Comparison of ENCODE assay signal across 13 cellular contexts in genomic region chr3:184333190-184333589, GRCh38. TPM values are rescaled to one million over a fixed set of nuclear protein-coding genes. Genes with fewer than 3 reads are reported as not detected.
DNase-seq lines count a peak whose midpoint lies in the region; ATAC-seq and TF ChIP-seq lines count a peak whose summit lies in the region.
"Had no signal": no experiment of that assay in that cellular context is flagged by ENCODE, and none has a peak within 500 bp of the region (broad histone marks: within the 10 kb centered on the region; RNA-seq: fewer than 3 reads in every experiment).

No MANE protein-coding gene starts in this region.

- no peak overlapping the region for H3K4me3 ChIP-seq in gastroesophageal sphincter
- H3K4me3 ChIP-seq in stomach smooth muscle (ENCODE audit: low read length in 2 of 2) = no peak overlapping the region
- H3K4me3 ChIP-seq: uterus had no signal

- CTCF ChIA-PET in activated CD4-positive, alpha-beta memory T cell treated with anti-CD3 and anti-CD28 coated beads, Interleukin-2, amount 10 ng/mL, durations not matched to agents 7 days and 5 days (lab: Charles Lee) = no interaction called here

- H3K9ac ChIP-seq in stomach smooth muscle (ENCODE audit: low read length in 2 of 2) = no peak overlapping the region

- H3K27me3 Mint-ChIP-seq in activated T-cell treated with anti-CD3 and anti-CD28 coated beads, Interleukin-2, amount 50 U/mL, for 72 hours (ENCODE audit: low read depth) = no peaks in the 10 kb centered on the region
- H3K27me3 Mint-ChIP-seq in activated CD4-positive, alpha-beta memory T cell treated with anti-CD3 and anti-CD28 coated beads, Interleukin-2, amount 10 ng/mL, durations not matched to agents 7 days and 5 days = no peaks in the 10 kb centered on the region
- peaks cover 8% of the 10 kb centered on the region for H3K27me3 Mint-ChIP-seq in progenitor cell of endocrine pancreas

- DNase-seq in activated T-cell treated with anti-CD3 and anti-CD28 coated beads, Interleukin-2, amount 50 U/mL, for 72 hours = no peak
- no peak for DNase-seq in activated T-cell treated with anti-CD3 and anti-CD28 coated beads, Interleukin-2, amount 50 U/mL, for 48 hours
- DNase-seq in activated CD4-positive, alpha-beta memory T cell treated with anti-CD3 and anti-CD28 coated beads, Interleukin-2, amount 10 ng/mL, durations not matched to agents 7 days and 5 days = no peak
- no peak for DNase-seq in progenitor cell of endocrine pancreas (ENCODE audit: low spot score, unreplicated experiment)
- no peak for DNase-seq in amygdala (lab: John Stamatoyannopoulos, UW)
- DNase-seq in NOMO-1 treated with dmso at 0.1 percent for 144 hours (lab: John Stamatoyannopoulos, UW; ENCODE audit: unreplicated experiment) = no peak
- DNase-seq: amniotic stem cell; Karpas-422; NCI-H510A; stimulated activated CD4-positive, alpha-beta T cell treated with anti-CD3 and anti-CD28 coated beads, Interleukin-2, amount 100 ng/mL, for 48 hours; uterus had no signal

- no peak for TF ChIP-seq EP300 in gastroesophageal sphincter (IDR thresholded peaks at IDR 0.05)

- peaks cover 0 to 72% of the 10 kb centered on the region in 2 donors for H3K36me3 ChIP-seq in gastroesophageal sphincter
- H3K36me3 ChIP-seq in stomach smooth muscle (ENCODE audit: control insufficient read depth in 2 of 2, insufficient read depth in 2 of 2, low read length in 2 of 2) = peaks cover 61 to 63% of the 10 kb centered on the region in 2 donors
- H3K36me3 ChIP-seq: uterus had no signal

- H3K27ac Mint-ChIP-seq in activated T-cell treated with anti-CD3 and anti-CD28 coated beads, Interleukin-2, amount 50 U/mL, for 72 hours = peak overlapping the region; percentile 92
- H3K27ac Mint-ChIP-seq in activated CD4-positive, alpha-beta memory T cell treated with anti-CD3 and anti-CD28 coated beads, Interleukin-2, amount 10 ng/mL, durations not matched to agents 7 days and 5 days = peak overlapping the region; percentile 93
- no peak overlapping the region for H3K27ac Mint-ChIP-seq in progenitor cell of endocrine pancreas

- TF ChIP-seq POLR2A in gastroesophageal sphincter (IDR thresholded peaks at IDR 0.05) = no peak

- peak overlapping the region in 1 of 2 donors; percentile 5 for H3K4me3 Mint-ChIP-seq in activated T-cell treated with anti-CD3 and anti-CD28 coated beads, Interleukin-2, amount 50 U/mL, for 72 hours
- H3K4me3 Mint-ChIP-seq in activated CD4-positive, alpha-beta memory T cell treated with anti-CD3 and anti-CD28 coated beads, Interleukin-2, amount 10 ng/mL, durations not matched to agents 7 days and 5 days = no peak overlapping the region
- no peak overlapping the region for H3K4me3 Mint-ChIP-seq in progenitor cell of endocrine pancreas (ENCODE audit: low read depth)

- ATAC-seq in activated T-cell treated with anti-CD3 and anti-CD28 coated beads, Interleukin-2, amount 50 U/mL, for 72 hours (replicated peaks in 1 of 2) = no peak
- no peak for ATAC-seq in gastroesophageal sphincter

- WGBS in gastroesophageal sphincter (ENCODE audit: low coverage in 1 of 2), 2 donors = 78 to 87% methylated on average over 3 to 6 of the region's 6 CpGs

- no peaks in the 10 kb centered on the region for H3K9me3 ChIP-seq in gastroesophageal sphincter
- no peaks in the 10 kb centered on the region for H3K9me3 ChIP-seq in stomach smooth muscle (ENCODE audit: control insufficient read depth in 2 of 2, low read length in 2 of 2)
- H3K9me3 ChIP-seq: uterus had no signal

- H3K27ac ChIP-seq in gastroesophageal sphincter (peak overlapping the region in 3 of 4 donors; percentile 94 to 99 (median 98)), stomach smooth muscle (ENCODE audit: low read length) (peak overlapping the region; percentile 37)

- POLR2A ChIA-PET in activated CD4-positive, alpha-beta memory T cell treated with anti-CD3 and anti-CD28 coated beads, Interleukin-2, amount 10 ng/mL, durations not matched to agents 7 days and 5 days (lab: Charles Lee) = interaction anchor here (1.6 kb wide), 1 partner anchor 17 kb away, joined by 7 read pairs; no protein-coding TSS in a partner anchor

- no peaks in the 10 kb centered on the region for H3K9me3 Mint-ChIP-seq in activated T-cell treated with anti-CD3 and anti-CD28 coated beads, Interleukin-2, amount 50 U/mL, for 72 hours
- H3K9me3 Mint-ChIP-seq in activated CD4-positive, alpha-beta memory T cell treated with anti-CD3 and anti-CD28 coated beads, Interleukin-2, amount 10 ng/mL, durations not matched to agents 7 days and 5 days = no peaks in the 10 kb centered on the region
- no peaks in the 10 kb centered on the region for H3K9me3 Mint-ChIP-seq in progenitor cell of endocrine pancreas (ENCODE audit: low read depth)

- H3K27me3 ChIP-seq in gastroesophageal sphincter = no peaks in the 10 kb centered on the region
- H3K27me3 ChIP-seq in stomach smooth muscle (ENCODE audit: control insufficient read depth in 1 of 2, insufficient read depth in 2 of 2, low read length in 2 of 2) = no peaks in the 10 kb centered on the region
- H3K27me3 ChIP-seq: uterus had no signal

- H3K4me1 Mint-ChIP-seq in activated T-cell treated with anti-CD3 and anti-CD28 coated beads, Interleukin-2, amount 50 U/mL, for 72 hours (ENCODE audit: low read depth) = peaks cover 82% of the 10 kb centered on the region
- peaks cover 65% of the 10 kb centered on the region for H3K4me1 Mint-ChIP-seq in activated CD4-positive, alpha-beta memory T cell treated with anti-CD3 and anti-CD28 coated beads, Interleukin-2, amount 10 ng/mL, durations not matched to agents 7 days and 5 days
- H3K4me1 Mint-ChIP-seq in progenitor cell of endocrine pancreas (ENCODE audit: low read depth) = peaks cover 13% of the 10 kb centered on the region

- H3K36me3 Mint-ChIP-seq in activated T-cell treated with anti-CD3 and anti-CD28 coated beads, Interleukin-2, amount 50 U/mL, for 72 hours (ENCODE audit: insufficient read depth in 2 of 2) = peaks cover 22 to 34% of the 10 kb centered on the region in 2 donors
- H3K36me3 Mint-ChIP-seq in activated CD4-positive, alpha-beta memory T cell treated with anti-CD3 and anti-CD28 coated beads, Interleukin-2, amount 10 ng/mL, durations not matched to agents 7 days and 5 days (ENCODE audit: low read depth) = peaks cover 64% of the 10 kb centered on the region
- peaks cover 30% of the 10 kb centered on the region for H3K36me3 Mint-ChIP-seq in progenitor cell of endocrine pancreas (ENCODE audit: insufficient read depth)

- H3K4me1 ChIP-seq in gastroesophageal sphincter (peaks cover 0 to 51% (median 13%) of the 10 kb centered on the region in 3 donors), stomach smooth muscle (ENCODE audit: control insufficient read depth, insufficient read depth, low read length) (peaks cover 25% of the 10 kb centered on the region)

- TF ChIP-seq CTCF in gastroesophageal sphincter (IDR thresholded peaks at IDR 0.05) (no peak), progenitor cell of endocrine pancreas (IDR thresholded peaks at IDR 0.05; ENCODE audit: unreplicated experiment) (no peak)

RNA-seq across cellular contexts. Expression of gene FAM131A, which starts 4.2 kb away (rescaled TPM):
- total RNA-seq in activated T-cell treated with anti-CD3 and anti-CD28 coated beads, Interleukin-2, amount 50 U/mL, for 72 hours = 1 to 10 TPM; 6.6 to 7.6 TPM
- 1 to 10 TPM; 6.5 to 8.7 TPM for total RNA-seq in activated CD4-positive, alpha-beta memory T cell treated with anti-CD3 and anti-CD28 coated beads, Interleukin-2, amount 10 ng/mL, durations not matched to agents 7 days and 5 days
- total RNA-seq in gastroesophageal sphincter (10 to 100 TPM; 53.9 to 71.4 (median 65.3) TPM), progenitor cell of endocrine pancreas (15.4 and 17.3 TPM in 2 replicates)

RNA-seq across cellular contexts. Expression of gene EIF4G1, which starts 18.8 kb away (rescaled TPM):
- total RNA-seq in activated T-cell treated with anti-CD3 and anti-CD28 coated beads, Interleukin-2, amount 50 U/mL, for 72 hours = 100 to 1,000 TPM; 274 to 305 TPM
- 100 to 1,000 TPM; 259 to 266 TPM for total RNA-seq in activated CD4-positive, alpha-beta memory T cell treated with anti-CD3 and anti-CD28 coated beads, Interleukin-2, amount 10 ng/mL, durations not matched to agents 7 days and 5 days
- total RNA-seq in gastroesophageal sphincter (100 to 1,000 TPM; 233 to 431 (median 300) TPM), progenitor cell of endocrine pancreas (333 and 341 TPM in 2 replicates)

RNA-seq across cellular contexts. Expression of gene CLCN2, which starts 28.2 kb away (rescaled TPM):
- total RNA-seq in activated T-cell treated with anti-CD3 and anti-CD28 coated beads, Interleukin-2, amount 50 U/mL, for 72 hours = 1 to 10 TPM; 3.1 to 3.9 TPM
- 1 to 10 TPM; 3.6 to 4.9 TPM for total RNA-seq in activated CD4-positive, alpha-beta memory T cell treated with anti-CD3 and anti-CD28 coated beads, Interleukin-2, amount 10 ng/mL, durations not matched to agents 7 days and 5 days
- total RNA-seq in gastroesophageal sphincter (1 to 10 TPM; 2.0 to 6.8 (median 2.3) TPM), progenitor cell of endocrine pancreas (21.9 and 22.4 TPM in 2 replicates)

RNA-seq across cellular contexts. Expression of gene POLR2H, which starts 28.3 kb away (rescaled TPM):
- 10 to 100 TPM; 86.9 to 93.6 TPM for total RNA-seq in activated T-cell treated with anti-CD3 and anti-CD28 coated beads, Interleukin-2, amount 50 U/mL, for 72 hours
- 10 to 100 TPM; 73.9 to 79.3 TPM for total RNA-seq in activated CD4-positive, alpha-beta memory T cell treated with anti-CD3 and anti-CD28 coated beads, Interleukin-2, amount 10 ng/mL, durations not matched to agents 7 days and 5 days
- total RNA-seq in gastroesophageal sphincter (10 to 100 TPM; 32.8 to 54.1 (median 40.9) TPM), progenitor cell of endocrine pancreas (89.3 and 90.5 TPM in 2 replicates)

RNA-seq across cellular contexts. Expression of gene PSMD2, which starts 34.1 kb away (rescaled TPM):
- total RNA-seq in activated T-cell treated with anti-CD3 and anti-CD28 coated beads, Interleukin-2, amount 50 U/mL, for 72 hours = 100 to 1,000 TPM; 169 to 184 TPM
- 100 to 1,000 TPM; 177 TPM for total RNA-seq in activated CD4-positive, alpha-beta memory T cell treated with anti-CD3 and anti-CD28 coated beads, Interleukin-2, amount 10 ng/mL, durations not matched to agents 7 days and 5 days
- total RNA-seq in gastroesophageal sphincter (100 to 1,000 TPM; 225 to 365 (median 273) TPM), progenitor cell of endocrine pancreas (259 and 269 TPM in 2 replicates)
